15 cellular contexts compared by ENCODE assay signal in genomic region chr19:50628146-50628545, GRCh38. TPM values are rescaled to one million over a fixed set of nuclear protein-coding genes. Genes with fewer than 3 reads are reported as not detected.
DNase-seq lines count a peak whose midpoint lies in the region; ATAC-seq and TF ChIP-seq lines count a peak whose summit lies in the region.
"Had no signal": no experiment of that assay in that cellular context is flagged by ENCODE, and none has a peak within 500 bp of the region (broad histone marks: within the 10 kb centered on the region; RNA-seq: fewer than 3 reads in every experiment).

No MANE protein-coding gene starts in this region.

- DNase-seq in H7 (peak; percentile 54), PC-3 (no peak), spleen (peak; percentile 24), mammary epithelial cell (no peak), HPDE6-E6E7 (ENCODE audit: extremely low spot score) (no peak), NCI-H1048 (lab: John Stamatoyannopoulos, UW) (no peak)
- DNase-seq: Calu3; CD8-positive, alpha-beta T cell; DMS 273 treated with DMSO at 0.1 percent for 48 hours; GDM1; GOT3 had no signal

- H3K4me3 ChIP-seq in DOHH2 (ENCODE audit: low read length) (no peak overlapping the region), H7 (ENCODE audit: insufficient read depth, low read depth, low read length) (no peak overlapping the region), PC-3 (ENCODE audit: low read length) (no peak overlapping the region), spleen (no peak overlapping the region), mammary epithelial cell (replicated peaks in 1 of 3; ENCODE audit: insufficient read depth in 1 of 3, low read depth in 2 of 3, low read length in 3 of 3) (no peak overlapping the region)
- H3K4me3 ChIP-seq: BLaER1 treated with 17β-estradiol and CSF1 and Interleukin-3, amounts not matched to agents 10 nM and 100 nM; HAP-1 had no signal

- CTCF ChIA-PET in PC-3 (lab: Charles Lee) (no interaction called here), mammary epithelial cell (lab: Charles Lee; ENCODE audit: low non-redundant PET) (no interaction called here)

- H3K27me3 ChIP-seq in DOHH2 (ENCODE audit: control insufficient read depth, low read length) (no peaks in the 10 kb centered on the region), H7 (ENCODE audit: control insufficient read depth, insufficient read depth, low read length) (no peaks in the 10 kb centered on the region), PC-3 (ENCODE audit: low read length) (no peaks in the 10 kb centered on the region; the same call in 1 of the 2 replicates), spleen (replicated peaks in 1 of 7) (peaks cover 0 to 40% (median 0%) of the 10 kb centered on the region in 7 donors), mammary epithelial cell (ENCODE audit: insufficient read depth, low read length) (no peaks in the 10 kb centered on the region)
- H3K27me3 ChIP-seq: BLaER1 treated with 17β-estradiol and CSF1 and Interleukin-3, amounts not matched to agents 10 nM and 100 nM had no signal

- H3K9ac ChIP-seq in PC-3 (ENCODE audit: low read length) (no peak overlapping the region), mammary epithelial cell (ENCODE audit: insufficient read depth, low read length) (no peak overlapping the region)
- H3K9ac ChIP-seq: BLaER1 treated with 17β-estradiol and CSF1 and Interleukin-3, amounts not matched to agents 10 nM and 100 nM had no signal

- no peak for ATAC-seq in PC-3
- ATAC-seq: CD8-positive, alpha-beta T cell had no signal

- POLR2A ChIA-PET in PC-3 (lab: Charles Lee; ENCODE audit: unreplicated experiment): no interaction called here

- H3K79me2 ChIP-seq in DOHH2 (ENCODE audit: control insufficient read depth, low read length): no peaks in the 10 kb centered on the region
- no peaks in the 10 kb centered on the region for H3K79me2 ChIP-seq in PC-3 (ENCODE audit: low read length)
- no peaks in the 10 kb centered on the region for H3K79me2 ChIP-seq in mammary epithelial cell (ENCODE audit: insufficient read depth, low read length)

- intact Hi-C loops in PC-3 (cut with micrococcal nuclease) (no loop called here), spleen (cut with DNase I; ENCODE audit: low total_unique reads) (no loop called here), mammary epithelial cell (cut with micrococcal nuclease) (no loop called here)

- dilution Hi-C loops in mammary epithelial cell (cut with HindIII; ENCODE audit: low sequenced_read_pairs): loop anchor here (5.0 kb wide), 2 partner anchors 46 to 84 kb away; no protein-coding TSS in a partner anchor

- H3F3A ChIP-seq in DOHH2 (ENCODE audit: control insufficient read depth, insufficient read depth): no peaks in the 10 kb centered on the region
- H3F3A ChIP-seq in PC-3 (ENCODE audit: low read length, unreplicated experiment): no peaks in the 10 kb centered on the region

- H3K9me2 ChIP-seq in DOHH2 (replicated peaks; ENCODE audit: control insufficient read depth, low read length): no peaks in the 10 kb centered on the region
- no peaks in the 10 kb centered on the region for H3K9me2 ChIP-seq in PC-3 (replicated peaks; ENCODE audit: low read length)

- H3K36me3 ChIP-seq in DOHH2 (ENCODE audit: control insufficient read depth, low read length) (no peaks in the 10 kb centered on the region), H7 (replicated peaks; ENCODE audit: control insufficient read depth, insufficient read depth, low read length) (no peaks in the 10 kb centered on the region), PC-3 (ENCODE audit: low read depth, low read length) (no peaks in the 10 kb centered on the region), spleen (no peaks in the 10 kb centered on the region), mammary epithelial cell (ENCODE audit: insufficient read depth, low read length) (no peaks in the 10 kb centered on the region)
- H3K36me3 ChIP-seq: BLaER1 treated with 17β-estradiol and CSF1 and Interleukin-3, amounts not matched to agents 10 nM and 100 nM; HAP-1 had no signal

- no peaks in the 10 kb centered on the region for H3K9me3 ChIP-seq in DOHH2 (ENCODE audit: control insufficient read depth, insufficient read depth, low read length)
- H3K9me3 ChIP-seq in PC-3 (ENCODE audit: low read length): no peaks in the 10 kb centered on the region
- peaks cover 0 to 17% (median 10%) of the 10 kb centered on the region in 8 donors for H3K9me3 ChIP-seq in spleen
- H3K9me3 ChIP-seq in mammary epithelial cell (replicated peaks; ENCODE audit: insufficient read depth, low read length): peaks cover 9% of the 10 kb centered on the region
- H3K9me3 ChIP-seq: HAP-1 had no signal

- H3K4me1 ChIP-seq in DOHH2 (ENCODE audit: control insufficient read depth, low read length) (no peaks in the 10 kb centered on the region), PC-3 (ENCODE audit: insufficient read depth, low read length) (no peaks in the 10 kb centered on the region), spleen (no peaks in the 10 kb centered on the region), mammary epithelial cell (ENCODE audit: insufficient read depth, low read length) (no peaks in the 10 kb centered on the region)
- H3K4me1 ChIP-seq: BLaER1 treated with 17β-estradiol and CSF1 and Interleukin-3, amounts not matched to agents 10 nM and 100 nM; HAP-1 had no signal

- no peak for TF ChIP-seq POLR2A in spleen (IDR thresholded peaks at IDR 0.05)

- no TSS peak for BruUV-seq in PC-3 (replicated peaks; lab: Mats Ljungman, UMichigan)
- no TSS peak for BruUV-seq in mammary epithelial cell (replicated peaks; lab: Mats Ljungman, UMichigan)

- 87 to 94% (median 89%) methylated on average over 5 of the region's 5 CpGs for WGBS in spleen, 5 donors
- WGBS in mammary epithelial cell (ENCODE audit: low coverage, missing lambda C conversion rate): 69% methylated on average over 5 of the region's 5 CpGs

- in situ Hi-C loops in mammary epithelial cell (cut with MboI; ENCODE audit: low sequenced_read_pairs in 2 of 2): no loop called here

- H3K27ac ChIP-seq in DOHH2 (ENCODE audit: low read depth, low read length) (no peak overlapping the region), PC-3 (ENCODE audit: low read length) (no peak overlapping the region), spleen (no peak overlapping the region), mammary epithelial cell (ENCODE audit: insufficient read depth, low read depth, low read length) (no peak overlapping the region)
- H3K27ac ChIP-seq: BLaER1 treated with 17β-estradiol and CSF1 and Interleukin-3, amounts not matched to agents 10 nM and 100 nM had no signal

- H3K4me2 ChIP-seq in DOHH2 (ENCODE audit: low read length) (no peak overlapping the region), PC-3 (ENCODE audit: low read length) (no peak overlapping the region), mammary epithelial cell (ENCODE audit: insufficient read depth, low read depth, low read length) (no peak overlapping the region)
- H3K4me2 ChIP-seq: BLaER1 treated with 17β-estradiol and CSF1 and Interleukin-3, amounts not matched to agents 10 nM and 100 nM had no signal

- H2AFZ ChIP-seq in PC-3 (ENCODE audit: low read length) (no peak overlapping the region), mammary epithelial cell (ENCODE audit: low read depth, low read length) (no peak overlapping the region)

- TF ChIP-seq CTCF in DOHH2 (IDR thresholded peaks at IDR 0.05; ENCODE audit: low read depth, low read length, poor library complexity, severe bottlenecking) (peak; percentile 18), PC-3 (conservative IDR thresholded peaks at IDR 0.05; ENCODE audit: low read depth, low read length) (peak; percentile 25; the same call in 1 of the 2 replicates), spleen (IDR thresholded peaks at IDR 0.05 in 8 of 11, conservative IDR thresholded peaks at IDR 0.05 in 3 of 11) (no peak), mammary epithelial cell (conservative IDR thresholded peaks at IDR 0.05 in 1 of 2, IDR thresholded peaks at IDR 0.05 in 1 of 2; ENCODE audit: extremely low read depth in 1 of 2, insufficient read depth in 1 of 2, low read depth in 1 of 2, low read length in 2 of 2) (no peak)

- H4K20me1 ChIP-seq in DOHH2 (ENCODE audit: control insufficient read depth, insufficient read depth, low read depth, low read length) (no peaks in the 10 kb centered on the region), PC-3 (ENCODE audit: low read length) (no peaks in the 10 kb centered on the region), mammary epithelial cell (ENCODE audit: insufficient read depth, low read length) (no peaks in the 10 kb centered on the region)
- H4K20me1 ChIP-seq: BLaER1 treated with 17β-estradiol and CSF1 and Interleukin-3, amounts not matched to agents 10 nM and 100 nM had no signal

RNA-seq across cellular contexts. Expression of gene SYT3, which starts 11.5 kb away (rescaled TPM):
- 0.66 and 1.8 TPM in 2 replicates for total RNA-seq in H7 (2014; rRNA removed; shearing (Covaris generic))
- total RNA-seq in PC-3 (2014; rRNA removed) (0.12 and 0.18 TPM in 2 replicates), spleen (under 1 TPM in 3 of 7 donors, not detected in 4; 0.28 to 0.51 (median 0.32) TPM), mammary epithelial cell (not detected)
- polyA plus RNA-seq in spleen (under 1 TPM; 0.02 to 0.20 (median 0.06) TPM), mammary epithelial cell (not detected)
- polyA minus RNA-seq in mammary epithelial cell: not detected
- total RNA-seq: Calu3 had no signal

RNA-seq across cellular contexts. Expression of gene C19orf81, which starts 21.1 kb away (rescaled TPM):
- 7.8 and 8.0 TPM in 2 replicates for total RNA-seq in H7 (2014; rRNA removed; shearing (Covaris generic))
- 5.7 and 20.0 TPM in 2 replicates for total RNA-seq in PC-3 (2014; rRNA removed)
- total RNA-seq in spleen: not detected
- polyA plus RNA-seq in spleen: not detected
- not detected for total RNA-seq in mammary epithelial cell
- not detected for polyA plus RNA-seq in mammary epithelial cell
- not detected for polyA minus RNA-seq in mammary epithelial cell
- total RNA-seq: B cell; Calu3; CD8-positive, alpha-beta T cell had no signal

RNA-seq across cellular contexts. Expression of gene LRRC4B, which starts 59.9 kb away (rescaled TPM):
- total RNA-seq in H7 (2014; rRNA removed; shearing (Covaris generic)): 2.4 and 3.5 TPM in 2 replicates
- total RNA-seq in PC-3 (2014; rRNA removed): 0.26 and 0.52 TPM in 2 replicates
- total RNA-seq in spleen: 1 to 10 TPM in 4 of 7 donors, under 1 TPM in 3; 0.20 to 2.3 (median 1.0) TPM
- polyA plus RNA-seq in spleen: 1 to 10 TPM in 1 of 3 donors, under 1 TPM in 2; 0.30 to 1.0 (median 0.90) TPM
- not detected for total RNA-seq in mammary epithelial cell
- polyA plus RNA-seq in mammary epithelial cell: not detected
- not detected for polyA minus RNA-seq in mammary epithelial cell
- total RNA-seq: B cell; Calu3; CD8-positive, alpha-beta T cell had no signal

Comparison
In these comparisons a context has a peak if more than half of its experiments do, and no peak if none do; other contexts are left out.
1. CTCF ChIP-seq: peak in DOHH2 (single experiment) and PC-3 (single experiment); none in spleen (0 of 11) and mammary epithelial cell (0 of 2).
2. DNase-seq: peak in H7 (single experiment) and spleen (single experiment); none in PC-3 (single experiment), mammary epithelial cell (single experiment), HPDE6-E6E7 (single experiment) and NCI-H1048 (single experiment).